In genomic region chr16:81470796-81471636, GRCh38 we compare ENCODE assay signal across 13 cellular contexts. TPM values are rescaled to one million over a fixed set of nuclear protein-coding genes. Genes with fewer than 3 reads are reported as not detected.
A peak's percentile ranks its signal among the peaks of the same experiment; 100 is the strongest.
DNase-seq lines count a peak whose midpoint lies in the region; ATAC-seq and TF ChIP-seq lines count a peak whose summit lies in the region.
"Had no signal": no experiment of that assay in that cellular context is flagged by ENCODE, and none has a peak within 500 bp of the region (broad histone marks: within the 10 kb centered on the region; RNA-seq: fewer than 3 reads in every experiment).

No MANE protein-coding gene starts in this region.

- peak overlapping the region; percentile 78 for H3K23ac ChIP-seq in neuronal stem cell (ENCODE audit: low read depth, low read length, poor library complexity)

- H3K4me3 ChIP-seq in HL-60 (replicated peaks; ENCODE audit: insufficient read depth, low read length) (no peak overlapping the region), neuronal stem cell (ENCODE audit: low read length in 2 of 2) (peak overlapping the region in 1 of 2 donors; percentile 67)
- H3K4me3 ChIP-seq: SJSA1 had no signal

- no peak overlapping the region for H4K8ac ChIP-seq in neuronal stem cell (ENCODE audit: low read depth, low read length)

- no peaks in the 10 kb centered on the region for H3K27me3 ChIP-seq in HL-60 (ENCODE audit: insufficient read depth, poor library complexity, severe bottlenecking)
- H3K27me3 ChIP-seq in neuronal stem cell (ENCODE audit: control insufficient read depth in 3 of 3, insufficient read depth in 3 of 3, low read depth in 1 of 3, low read length in 3 of 3), result no peaks in the 10 kb centered on the region
- H3K27me3 ChIP-seq: SJSA1 had no signal

- POLR2A ChIA-PET in activated naive CD8-positive, alpha-beta T cell treated with anti-CD3 and anti-CD28 coated beads, Interleukin-2, amount 10 ng/mL, durations not matched to agents 7 days and 5 days (lab: Charles Lee), result interaction anchor here (1.4 to 2.3 kb wide), 7 partner anchors 8 to 145 kb away, joined by 3 to 24 read pairs (median 10); partner anchors contain the start of gene CMIP

- no peak for TF ChIP-seq CTCF in HL-60 (IDR thresholded peaks at IDR 0.05; ENCODE audit: insufficient read depth, low read length)

- peaks cover 47% of the 10 kb centered on the region for H3K4me1 Mint-ChIP-seq in T-helper 1 cell treated with Interleukin-12 subunit alpha and Interleukin-12 subunit beta and Interleukin-4 antibody, amounts not matched to agents 30 μg/mL and 1 μg/mL, for 36 hours (ENCODE audit: low read depth)
- peaks cover 48% of the 10 kb centered on the region for H3K4me1 Mint-ChIP-seq in activated naive CD8-positive, alpha-beta T cell treated with anti-CD3 and anti-CD28 coated beads, Interleukin-2, amount 10 ng/mL, durations not matched to agents 7 days and 5 days

- H2AFZ ChIP-seq in neuronal stem cell (ENCODE audit: low read length), result no peak overlapping the region

- H2AK5ac ChIP-seq in neuronal stem cell (ENCODE audit: low read depth, low read length), result no peak overlapping the region

- H3K27ac ChIP-seq in HL-60 (replicated peaks) (peak overlapping the region; percentile 54), neuronal stem cell (replicated peaks; ENCODE audit: low read length) (no peak overlapping the region)
- H3K27ac ChIP-seq: 22Rv1, SJSA1 had no signal

- H3K4me3 Mint-ChIP-seq in T-helper 1 cell treated with Interleukin-12 subunit alpha and Interleukin-12 subunit beta and Interleukin-4 antibody, amounts not matched to agents 30 μg/mL and 1 μg/mL, for 36 hours, result peak overlapping the region; percentile 73
- H3K4me3 Mint-ChIP-seq in activated naive CD8-positive, alpha-beta T cell treated with anti-CD3 and anti-CD28 coated beads, Interleukin-2, amount 10 ng/mL, durations not matched to agents 7 days and 5 days, result peak overlapping the region; percentile 73

- no peaks in the 10 kb centered on the region for H3K27me3 Mint-ChIP-seq in T-helper 1 cell treated with Interleukin-12 subunit alpha and Interleukin-12 subunit beta and Interleukin-4 antibody, amounts not matched to agents 30 μg/mL and 1 μg/mL, for 36 hours (ENCODE audit: low read depth)
- no peaks in the 10 kb centered on the region for H3K27me3 Mint-ChIP-seq in activated naive CD8-positive, alpha-beta T cell treated with anti-CD3 and anti-CD28 coated beads, Interleukin-2, amount 10 ng/mL, durations not matched to agents 7 days and 5 days

- H2BK12ac ChIP-seq in neuronal stem cell (ENCODE audit: low read length), result no peak overlapping the region

- H3K27ac Mint-ChIP-seq in T-helper 1 cell treated with Interleukin-12 subunit alpha and Interleukin-12 subunit beta and Interleukin-4 antibody, amounts not matched to agents 30 μg/mL and 1 μg/mL, for 36 hours, result peak overlapping the region; percentile 91
- H3K27ac Mint-ChIP-seq in activated naive CD8-positive, alpha-beta T cell treated with anti-CD3 and anti-CD28 coated beads, Interleukin-2, amount 10 ng/mL, durations not matched to agents 7 days and 5 days, result peak overlapping the region; percentile 94

- ATAC-seq in activated naive CD8-positive, alpha-beta T cell treated with anti-CD3 and anti-CD28 coated beads, Interleukin-2, amount 10 ng/mL, durations not matched to agents 7 days and 5 days (ENCODE audit: low read depth), result no peak
- ATAC-seq in GM18861 (IDR thresholded peaks at IDR 0.05; ENCODE audit: unreplicated experiment), result no peak
- no peak for ATAC-seq in GM21723 (IDR thresholded peaks at IDR 0.05; ENCODE audit: unreplicated experiment)

- peaks cover 8 to 15% of the 10 kb centered on the region in 2 donors for H3K36me3 ChIP-seq in neuronal stem cell (replicated peaks in 1 of 2; ENCODE audit: control insufficient read depth in 2 of 2, insufficient read depth in 2 of 2, low read length in 2 of 2)

- peaks cover 23% of the 10 kb centered on the region for H3K36me3 Mint-ChIP-seq in T-helper 1 cell treated with Interleukin-12 subunit alpha and Interleukin-12 subunit beta and Interleukin-4 antibody, amounts not matched to agents 30 μg/mL and 1 μg/mL, for 36 hours (ENCODE audit: low read depth)
- peaks cover 27% of the 10 kb centered on the region for H3K36me3 Mint-ChIP-seq in activated naive CD8-positive, alpha-beta T cell treated with anti-CD3 and anti-CD28 coated beads, Interleukin-2, amount 10 ng/mL, durations not matched to agents 7 days and 5 days

- WGBS in neuronal stem cell (ENCODE audit: extremely low coverage in 2 of 2, insufficient read length in 2 of 2, insufficient replicate concordance in 1 of 2), 2 donors, result no CpG with 5 or more reads among the region's 9 CpGs

- no peak overlapping the region for H2BK120ac ChIP-seq in neuronal stem cell (ENCODE audit: low read depth, low read length)

- H3K4ac ChIP-seq in neuronal stem cell (ENCODE audit: low read length), result no peak overlapping the region

- peak overlapping the region; percentile 93 for H4K91ac ChIP-seq in neuronal stem cell (ENCODE audit: low read depth, low read length, poor library complexity)

- H3K9ac ChIP-seq in neuronal stem cell (ENCODE audit: low read depth, low read length, poor library complexity), result no peak overlapping the region

- H3K4me2 ChIP-seq in neuronal stem cell (ENCODE audit: insufficient read depth, low read length, poor library complexity, severe bottlenecking), result no peak overlapping the region

- H3K9me3 ChIP-seq in neuronal stem cell (replicated peaks in 1 of 2; ENCODE audit: control insufficient read depth in 2 of 2, insufficient read depth in 1 of 2, low read depth in 1 of 2, low read length in 2 of 2), result peaks cover under 1 to 2% of the 10 kb centered on the region in 2 donors
- H3K9me3 ChIP-seq: SJSA1 had no signal

- H3K4me1 ChIP-seq in neuronal stem cell (ENCODE audit: control insufficient read depth in 2 of 2, insufficient read depth in 1 of 2, low read depth in 1 of 2, low read length in 2 of 2), result peaks cover 12 to 19% of the 10 kb centered on the region in 2 donors
- H3K4me1 ChIP-seq: SJSA1 had no signal

- DNase-seq in T-helper 1 cell, result no peak
- DNase-seq in HL-60 (ENCODE audit: low read depth in 1 of 2, low spot score in 1 of 2), result no peak
- DNase-seq in activated naive CD8-positive, alpha-beta T cell treated with anti-CD3 and anti-CD28 coated beads, Interleukin-2, amount 10 ng/mL, durations not matched to agents 7 days and 5 days, result no peak
- no peak for DNase-seq in neuronal stem cell (ENCODE audit: low spot score)
- no peak for DNase-seq in activated gamma-delta T cell treated with Interleukin-2 at 50 U/mL for 16 hours
- DNase-seq: activated CD8-positive, alpha-beta memory T cell treated with anti-CD3 and anti-CD28 coated beads, Interleukin-2, amount 50 U/mL, for 4 hours; Calu3; stimulated activated CD4-positive, alpha-beta T cell treated with anti-CD3 and anti-CD28 coated beads, Interleukin-2, amount 100 ng/mL, for 48 hours had no signal

- H3K9me3 Mint-ChIP-seq in T-helper 1 cell treated with Interleukin-12 subunit alpha and Interleukin-12 subunit beta and Interleukin-4 antibody, amounts not matched to agents 30 μg/mL and 1 μg/mL, for 36 hours, result no peaks in the 10 kb centered on the region
- no peaks in the 10 kb centered on the region for H3K9me3 Mint-ChIP-seq in activated naive CD8-positive, alpha-beta T cell treated with anti-CD3 and anti-CD28 coated beads, Interleukin-2, amount 10 ng/mL, durations not matched to agents 7 days and 5 days

- no peak overlapping the region for H2BK5ac ChIP-seq in neuronal stem cell (ENCODE audit: low read length)

- peak overlapping the region; percentile 72 for H3K14ac ChIP-seq in neuronal stem cell (ENCODE audit: low read length)

- H3K18ac ChIP-seq in neuronal stem cell (ENCODE audit: low read length), result no peak overlapping the region

- H2BK15ac ChIP-seq in neuronal stem cell (ENCODE audit: low read length), result no peak overlapping the region

- H3K79me1 ChIP-seq in neuronal stem cell (ENCODE audit: low read depth, low read length), result peaks cover 15% of the 10 kb centered on the region

RNA-seq across cellular contexts. Expression of gene CMIP, which starts 26.4 kb away (rescaled TPM):
- total RNA-seq in activated naive CD8-positive, alpha-beta T cell treated with anti-CD3 and anti-CD28 coated beads, Interleukin-2, amount 10 ng/mL, durations not matched to agents 7 days and 5 days, result 10 to 100 TPM; 65.4 to 76.7 TPM
- 29.4 TPM for polyA plus RNA-seq in neuronal stem cell (2013, experiment 1 of 2)
- 31.2 TPM for polyA plus RNA-seq in neuronal stem cell (2013, experiment 2 of 2)
